In genomic region chr14:55771242-55772025, GRCh38 we compare ENCODE assay signal across 16 cellular contexts.
DNase-seq lines count a peak whose midpoint lies in the region; ATAC-seq and TF ChIP-seq lines count a peak whose summit lies in the region.
"Had no signal": no experiment of that assay in that cellular context is flagged by ENCODE, and none has a peak within 500 bp of the region (broad histone marks: within the 10 kb centered on the region; RNA-seq: fewer than 3 reads in every experiment).

No MANE protein-coding gene starts in this region.

- H3K4me3 ChIP-seq in gastroesophageal sphincter, result no peak overlapping the region
- H3K4me3 ChIP-seq in stomach smooth muscle (ENCODE audit: low read length in 2 of 2), result no peak overlapping the region
- H3K4me3 ChIP-seq: BLaER1 treated with 17β-estradiol and CSF1 and Interleukin-3, amounts not matched to agents 10 nM and 100 nM; GM23338 had no signal

- TF ChIP-seq EP300 in Ishikawa (IDR thresholded peaks at IDR 0.05; ENCODE audit: borderline replicate concordance) (peak; percentile 46; the same call in 1 of the 2 replicates), gastroesophageal sphincter (IDR thresholded peaks at IDR 0.05) (no peak)

- TF ChIP-seq RAD21 in Ishikawa (IDR thresholded peaks at IDR 0.05; ENCODE audit: low read depth), result no peak

- intact Hi-C loops in left ventricle myocardium superior (cut with micrococcal nuclease), result no loop called here
- intact Hi-C loops in posterior cingulate gyrus (cut with DNase I), result no loop called here

- H3K27ac ChIP-seq in gastroesophageal sphincter (peak overlapping the region in 2 of 4 donors; percentile 22 to 29), stomach smooth muscle (ENCODE audit: low read length) (peak overlapping the region; percentile 18)
- H3K27ac ChIP-seq: BLaER1 treated with 17β-estradiol and CSF1 and Interleukin-3, amounts not matched to agents 10 nM and 100 nM had no signal

- H3K9me3 ChIP-seq in gastroesophageal sphincter (no peaks in the 10 kb centered on the region), stomach smooth muscle (ENCODE audit: control insufficient read depth in 2 of 2, low read length in 2 of 2) (no peaks in the 10 kb centered on the region)
- H3K9me3 ChIP-seq: BLaER1 treated with 17β-estradiol and CSF1 and Interleukin-3, amounts not matched to agents 10 nM and 100 nM had no signal

- 17% methylated on average over 1 of the region's 2 CpGs; no CpG with 5 or more reads in 1 of the 2 donors for WGBS in gastroesophageal sphincter (ENCODE audit: low coverage in 1 of 2), 2 donors

- no peaks in the 10 kb centered on the region for H3K27me3 ChIP-seq in gastroesophageal sphincter
- H3K27me3 ChIP-seq in stomach smooth muscle (ENCODE audit: control insufficient read depth in 1 of 2, insufficient read depth in 2 of 2, low read length in 2 of 2), result no peaks in the 10 kb centered on the region
- H3K27me3 ChIP-seq: BLaER1 treated with 17β-estradiol and CSF1 and Interleukin-3, amounts not matched to agents 10 nM and 100 nM had no signal

- H3K4me1 ChIP-seq in gastroesophageal sphincter, result no peaks in the 10 kb centered on the region
- H3K4me1 ChIP-seq in stomach smooth muscle (ENCODE audit: control insufficient read depth, insufficient read depth, low read length), result no peaks in the 10 kb centered on the region
- H3K4me1 ChIP-seq: BLaER1 treated with 17β-estradiol and CSF1 and Interleukin-3, amounts not matched to agents 10 nM and 100 nM had no signal

- ATAC-seq in gastroesophageal sphincter, result peak; percentile 38
- peak; percentile 85 for ATAC-seq in left ventricle myocardium superior
- ATAC-seq in GM21717 (IDR thresholded peaks at IDR 0.05; ENCODE audit: unreplicated experiment), result no peak
- ATAC-seq in HG02981 (IDR thresholded peaks at IDR 0.05; ENCODE audit: unreplicated experiment), result no peak
- ATAC-seq: GM23338, HepG2 had no signal

- TF ChIP-seq CTCF in gastroesophageal sphincter (IDR thresholded peaks at IDR 0.05), result no peak

- TF ChIP-seq POLR2A in gastroesophageal sphincter (IDR thresholded peaks at IDR 0.05), result no peak

- DNase-seq in left ventricle myocardium superior (no peak), NCI-H526 (lab: John Stamatoyannopoulos, UW) (no peak), posterior cingulate gyrus (no peak)
- DNase-seq: ACHN; CD4-positive, CD25-positive, alpha-beta regulatory T cell; DMS53; GF-D8; H7 had no signal

- no peak overlapping the region for H3K9ac ChIP-seq in stomach smooth muscle (ENCODE audit: low read length in 2 of 2)
- H3K9ac ChIP-seq: BLaER1 treated with 17β-estradiol and CSF1 and Interleukin-3, amounts not matched to agents 10 nM and 100 nM had no signal

- H3K36me3 ChIP-seq in gastroesophageal sphincter (no peaks in the 10 kb centered on the region), stomach smooth muscle (ENCODE audit: control insufficient read depth in 2 of 2, insufficient read depth in 2 of 2, low read length in 2 of 2) (no peaks in the 10 kb centered on the region)
- H3K36me3 ChIP-seq: BLaER1 treated with 17β-estradiol and CSF1 and Interleukin-3, amounts not matched to agents 10 nM and 100 nM had no signal

TF ChIP-seq in Ishikawa, 13 proteins besides CTCF, POLR2A, EP300 and RAD21:
- TF ChIP-seq ZBTB7A (IDR thresholded peaks at IDR 0.05; ENCODE audit: low read depth), result no peak
- TF ChIP-seq CEBPB (IDR thresholded peaks at IDR 0.05), result no peak
- no peak for TF ChIP-seq USF1 (IDR thresholded peaks at IDR 0.05)
- 0 out of 2 replicates have a peak, but pooled peaks have one; percentile 37 for TF ChIP-seq TEAD4 (IDR thresholded peaks at IDR 0.05)
- 0 out of 2 replicates have a peak, but pooled peaks have one; percentile 18 for TF ChIP-seq TCF12 (IDR thresholded peaks at IDR 0.05; ENCODE audit: low read depth)
- TF ChIP-seq TAF1 (IDR thresholded peaks at IDR 0.05; ENCODE audit: low read depth), result no peak
- peak; percentile 19; the same call in 1 of the 2 replicates for TF ChIP-seq NFIC (IDR thresholded peaks at IDR 0.05)
- TF ChIP-seq CREB1 (IDR thresholded peaks at IDR 0.05; ENCODE audit: low read depth), result no peak

Comparison
In these comparisons a context has a peak if more than half of its experiments do, and no peak if none do; other contexts are left out.
1. ATAC-seq: peak in gastroesophageal sphincter (single experiment) and left ventricle myocardium superior (single experiment); none in GM21717 (single experiment) and HG02981 (single experiment).